23 cellular contexts compared by ENCODE assay signal in the genomic region with DNA sequence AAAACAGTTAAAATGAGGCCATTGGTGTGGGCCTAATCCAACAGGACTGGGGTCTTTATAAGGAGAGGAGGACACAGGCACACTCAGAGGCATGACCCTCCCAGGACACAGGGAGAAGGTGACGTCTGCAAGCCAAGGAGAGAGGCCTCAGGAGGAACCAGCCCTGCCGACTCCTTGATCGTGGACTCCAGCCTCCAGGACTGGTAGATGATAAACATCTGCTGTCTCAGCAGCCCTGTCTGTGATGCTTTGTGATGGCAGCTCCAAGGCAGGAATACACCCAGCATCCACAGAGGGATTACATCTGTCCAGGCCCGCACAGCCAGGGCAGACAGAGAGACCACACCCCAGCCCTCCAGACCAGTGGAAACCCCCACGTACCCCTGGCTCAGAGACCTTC. TPM values are rescaled to one million over a fixed set of nuclear protein-coding genes. Genes with fewer than 3 reads are reported as not detected.
DNase-seq lines count a peak whose midpoint lies in the region; ATAC-seq and TF ChIP-seq lines count a peak whose summit lies in the region.
"Had no signal": no experiment of that assay in that cellular context is flagged by ENCODE, and none has a peak within 500 bp of the region (broad histone marks: within the 10 kb centered on the region; RNA-seq: fewer than 3 reads in every experiment).

No MANE protein-coding gene starts in this region.

- TF ChIP-seq CTCF in brain (conservative IDR thresholded peaks at IDR 0.05) (no peak), endothelial cell (IDR thresholded peaks at IDR 0.05; ENCODE audit: unreplicated experiment) (no peak), nephron (IDR thresholded peaks at IDR 0.05; ENCODE audit: unreplicated experiment in 3 of 3) (no peak)

- no peaks in the 10 kb centered on the region for H3K36me3 Mint-ChIP-seq in brain
- H3K36me3 Mint-ChIP-seq in endothelial cell (ENCODE audit: low read depth, unreplicated experiment): no peaks in the 10 kb centered on the region
- no peaks in the 10 kb centered on the region for H3K36me3 Mint-ChIP-seq in nephron (ENCODE audit: low read depth)

- peaks cover 78% of the 10 kb centered on the region for H3K27me3 Mint-ChIP-seq in brain
- peaks cover 10% of the 10 kb centered on the region for H3K27me3 Mint-ChIP-seq in endothelial cell (ENCODE audit: unreplicated experiment)
- peaks cover 72% of the 10 kb centered on the region for H3K27me3 Mint-ChIP-seq in nephron (ENCODE audit: low read depth)

- H3K9me3 Mint-ChIP-seq in brain: peaks cover 0 to 8% (median 5%) of the 10 kb centered on the region in 5 experiments
- H3K9me3 Mint-ChIP-seq in endothelial cell (ENCODE audit: unreplicated experiment): no peaks in the 10 kb centered on the region
- no peaks in the 10 kb centered on the region for H3K9me3 Mint-ChIP-seq in nephron
- H3K9me3 Mint-ChIP-seq: CD4-positive, alpha-beta T cell had no signal

- ATAC-seq in Right ventricle myocardium inferior (no peak), esophagus mucosa (no peak)

- intact Hi-C loops in Right ventricle myocardium inferior (cut with DNase I): no loop called here

- H3K4me3 Mint-ChIP-seq in brain (peak overlapping the region in 4 of 5 experiments; percentile 51 to 80 (median 70)), endothelial cell (ENCODE audit: unreplicated experiment) (no peak overlapping the region), nephron (peak overlapping the region in 2 of 3 experiments; percentile 32 to 61)
- H3K4me3 Mint-ChIP-seq: CD4-positive, alpha-beta T cell had no signal

- peak overlapping the region in 3 of 5 experiments; percentile 69 to 93 (median 86) for H3K27ac Mint-ChIP-seq in brain
- peak overlapping the region; percentile 74 for H3K27ac Mint-ChIP-seq in endothelial cell (ENCODE audit: unreplicated experiment)
- peak overlapping the region; percentile 47 to 63 (median 63) for H3K27ac Mint-ChIP-seq in nephron
- H3K27ac Mint-ChIP-seq: CD4-positive, alpha-beta T cell had no signal

- H3K27ac ChIP-seq in substantia nigra (ENCODE audit: low read depth, low read length, poor library complexity, severe bottlenecking): peak overlapping the region; percentile 98
- H3K27ac ChIP-seq: BLaER1, Peyer's patch, SJSA1 had no signal

- DNase-seq in endothelial cell (ENCODE audit: low spot score) (no peak), substantia nigra (lab: John Stamatoyannopoulos, UW) (no peak), EL (no peak), Right ventricle myocardium inferior (ENCODE audit: missing footprints) (no peak), NCI-H69 (lab: John Stamatoyannopoulos, UW) (no peak)
- DNase-seq: Caco-2; CD4-positive, alpha-beta T cell; DMS 273 treated with DMSO at 0.1 percent for 48 hours; DND-41; H9; KG1; NCI-H1105; NCI-H146; NCI-H2029 treated with DMSO at 0.1 percent for 48 hours; NCI-H2171; NCI-H345; NCI-H82; Peyer's patch had no signal

- H3K4me1 Mint-ChIP-seq in brain: peaks cover 70% of the 10 kb centered on the region
- peaks cover 9% of the 10 kb centered on the region for H3K4me1 Mint-ChIP-seq in endothelial cell (ENCODE audit: unreplicated experiment)
- peaks cover 40% of the 10 kb centered on the region for H3K4me1 Mint-ChIP-seq in nephron

RNA-seq across cellular contexts. Expression of a gene that starts 18.4 kb away (rescaled TPM):
- polyA plus RNA-seq in brain (ENCODE audit: insufficient read depth, low read depth, low replicate concordance): 323 TPM
- total RNA-seq in endothelial cell (ENCODE audit: unreplicated experiment) (25.3 TPM), Right ventricle myocardium inferior (40.0 TPM), esophagus mucosa (3.5 TPM)
